In genomic region chr1:171841050-171841910, GRCh38 we compare ENCODE assay signal across 9 cellular contexts. TPM values are rescaled to one million over a fixed set of nuclear protein-coding genes. Genes with fewer than 3 reads are reported as not detected.
DNase-seq lines count a peak whose midpoint lies in the region; ATAC-seq, FAIRE-seq and TF ChIP-seq lines count a peak whose summit lies in the region.
"Had no signal": no experiment of that assay in that cellular context is flagged by ENCODE, and none has a peak within 500 bp of the region (broad histone marks: within the 10 kb centered on the region; RNA-seq: fewer than 3 reads in every experiment).

Gene DNM3, plus strand, starts transcription at chr1:171841498. Its CDS starts 159 bp downstream, at chr1:171841657.

- no peak within 1 kb of the TSS for H3K56ac ChIP-seq in IMR-90 (ENCODE audit: extremely low read depth, insufficient read depth, low read length)

- peak within 1 kb of the TSS; percentile 62; the same call in 1 of the 2 replicates for H3K14ac ChIP-seq in IMR-90 (replicated peaks; ENCODE audit: low read depth, low read length)

- no peak for TF ChIP-seq RAD21 in IMR-90 (IDR thresholded peaks at IDR 0.05; ENCODE audit: low read length)

- peaks cover 9% of the 10 kb centered on the region for H3K27me3 ChIP-seq in IMR-90 (ENCODE audit: control insufficient read depth, insufficient read depth, low read length)
- H3K27me3 ChIP-seq in subcutaneous abdominal adipose tissue (ENCODE audit: control insufficient read depth in 5 of 5, insufficient read depth in 4 of 5, low read length in 5 of 5) = peaks cover 0 to 5% (median 3%) of the 10 kb centered on the region in 5 donors

- POLR2A ChIA-PET in IMR-90 (lab: Charles Lee; ENCODE audit: unreplicated experiment) = interaction anchor here (0.6 kb wide), 1 partner anchor 52 kb away, joined by 4 read pairs; no protein-coding TSS in a partner anchor

- H2BK120ac ChIP-seq in IMR-90 (ENCODE audit: low read depth, low read length) = peak within 1 kb of the TSS; percentile 20

- 0 out of 2 replicates have a peak, but pooled peaks cover 2% of the 10 kb centered on the region for H3K9me3 ChIP-seq in IMR-90 (ENCODE audit: control insufficient read depth, insufficient read depth, low read length)
- peaks cover 0 to 18% (median 8%) of the 10 kb centered on the region in 5 donors for H3K9me3 ChIP-seq in subcutaneous abdominal adipose tissue (ENCODE audit: control insufficient read depth in 5 of 5, low read length in 5 of 5)

- FAIRE-seq in D721Med (lab: Jason Lieb, UNC) = no peak
- FAIRE-seq: islet of Langerhans had no signal

- H3K23ac ChIP-seq in IMR-90 (ENCODE audit: low read depth, low read length) = peak within 1 kb of the TSS; percentile 74

- CTCF ChIA-PET in IMR-90 (lab: Yijun Ruan, JAX) = interaction anchor here (0.6 to 1.3 kb wide), 2 partner anchors 43 to 145 kb away, joined by 3 read pairs; no protein-coding TSS in a partner anchor

- peak within 1 kb of the TSS; percentile 22 for H2AK9ac ChIP-seq in IMR-90 (replicated peaks; ENCODE audit: low read depth, low read length, poor library complexity)

- H2BK20ac ChIP-seq in IMR-90 (ENCODE audit: low read depth, low read length) = no peak within 1 kb of the TSS

- no peak within 1 kb of the TSS; the same call in 1 of the 2 replicates for H4K5ac ChIP-seq in IMR-90 (ENCODE audit: low read depth, low read length)

- H3K9me1 ChIP-seq in IMR-90 (ENCODE audit: insufficient read depth, low read length) = no peaks in the 10 kb centered on the region

- peak within 1 kb of the TSS; percentile 42 for H3K27ac ChIP-seq in IMR-90 (ENCODE audit: insufficient read depth, low read length)
- no peak within 1 kb of the TSS for H3K27ac ChIP-seq in subcutaneous abdominal adipose tissue (ENCODE audit: low read depth, low read length)

- no peak within 1 kb of the TSS for H2AK5ac ChIP-seq in IMR-90 (ENCODE audit: low read depth, low read length)

- H3K18ac ChIP-seq in IMR-90 (ENCODE audit: low read depth, low read length) = no peak within 1 kb of the TSS

- peak within 1 kb of the TSS; percentile 41; the same call in 1 of the 3 replicates for H2BK15ac ChIP-seq in IMR-90 (ENCODE audit: low read depth, low read length)

- ATAC-seq in GM21528 (IDR thresholded peaks at IDR 0.05; ENCODE audit: low FRiP score, unreplicated experiment) (peak; percentile 93), IMR-90 (ENCODE audit: low read depth) (peak; percentile 99)

- H4K20me1 ChIP-seq in IMR-90 (ENCODE audit: insufficient read depth, low read length) = no peaks in the 10 kb centered on the region

- TF ChIP-seq CTCF in D721Med (IDR thresholded peaks at IDR 0.05; ENCODE audit: insufficient read depth, missing control alignments) = no peak
- TF ChIP-seq CTCF in IMR-90 (conservative IDR thresholded peaks at IDR 0.05; ENCODE audit: low read depth, low read length) = no peak

- H3K4me1 ChIP-seq in IMR-90 (ENCODE audit: control insufficient read depth, insufficient read depth, low read length) (no peaks in the 10 kb centered on the region; the same call in 1 of the 2 replicates), subcutaneous abdominal adipose tissue (ENCODE audit: control insufficient read depth in 5 of 5, insufficient read depth in 5 of 5, low read length in 5 of 5) (peaks cover 0 to 21% (median 18%) of the 10 kb centered on the region in 5 donors)

- H3K36me3 ChIP-seq in IMR-90 (ENCODE audit: control insufficient read depth, insufficient read depth, low read length) (no peaks in the 10 kb centered on the region), subcutaneous abdominal adipose tissue (ENCODE audit: control insufficient read depth in 5 of 5, insufficient read depth in 5 of 5, low read length in 5 of 5) (peaks cover 0 to 2% (median 0%) of the 10 kb centered on the region in 5 donors)

- no TSS peak for BruUV-seq in IMR-90 (replicated peaks; lab: Mats Ljungman, UMichigan)

- in situ Hi-C loops in IMR-90 (cut with MboI; ENCODE audit: low sequenced_read_pairs) = no loop called here

- H2AFZ ChIP-seq in IMR-90 (replicated peaks; ENCODE audit: low read length, poor library complexity) = peak within 1 kb of the TSS; percentile 95

- WGBS in IMR-90 (ENCODE audit: extremely low coverage in 2 of 2, insufficient read length in 1 of 2), 2 experiments = 2% methylated on average over 55 of the region's 85 CpGs; no CpG with 5 or more reads in 1 of the 2 experiments

- H4K8ac ChIP-seq in IMR-90 (ENCODE audit: low read depth in 2 of 2, low read length in 2 of 2) = peak within 1 kb of the TSS; percentile 51 to 59; a peak in 3 of 4 replicates

- DNase-seq in D721Med (ENCODE audit: insufficient read length, low spot score) (peak; percentile 93), IMR-90 (peak; percentile 67), SHP77 treated with DMSO at 0.1 percent for 48 hours (lab: John Stamatoyannopoulos, UW) (peak; percentile 50), globus pallidus (ENCODE audit: low spot score) (peak; percentile 92), nucleus accumbens (lab: John Stamatoyannopoulos, UW) (peak in 55 of 56 donors; percentile 30 to 97 (median 87))
- peak; percentile 74 for DNase-seq in activated naive CD4-positive, alpha-beta T cell treated with anti-CD3 and anti-CD28 coated beads, Interleukin-2, amount 50 U/mL, for 16 hours

- peak within 1 kb of the TSS; percentile 73 for H3K4me2 ChIP-seq in IMR-90 (ENCODE audit: low read depth, low read length)

- no peak within 1 kb of the TSS for H2BK5ac ChIP-seq in IMR-90 (ENCODE audit: low read depth, low read length, poor library complexity, severe bottlenecking)

- no peak within 1 kb of the TSS for H3K4ac ChIP-seq in IMR-90 (ENCODE audit: low read depth, low read length)

- intact Hi-C loops in IMR-90 (cut with micrococcal nuclease) = no loop called here

- no peaks in the 10 kb centered on the region for H3K79me1 ChIP-seq in IMR-90 (ENCODE audit: low read depth in 1 of 2, low read length in 2 of 2)

- dilution Hi-C loops in IMR-90 (cut with HindIII; ENCODE audit: low sequenced_read_pairs, unreplicated experiment) = no loop called here

- H3K4me3 ChIP-seq in IMR-90 (ENCODE audit: insufficient read depth, low read depth, low read length) (peak within 1 kb of the TSS; percentile 65), subcutaneous abdominal adipose tissue (ENCODE audit: low read depth in 1 of 5, low read length in 5 of 5) (peak within 1 kb of the TSS; percentile 74 to 91 (median 79))

- H4K91ac ChIP-seq in IMR-90 (ENCODE audit: insufficient read depth, low read depth, low read length) = no peak within 1 kb of the TSS

- TF ChIP-seq POLR2A in IMR-90 (IDR thresholded peaks at IDR 0.05; ENCODE audit: low read depth, low read length) = no peak

- peak within 1 kb of the TSS; percentile 47 for H3K9ac ChIP-seq in IMR-90 (ENCODE audit: low read depth, low read length)
- H3K9ac ChIP-seq in subcutaneous abdominal adipose tissue (ENCODE audit: low read length in 5 of 5) = peak within 1 kb of the TSS in 4 of 5 donors; percentile 21 to 86 (median 68)

TF ChIP-seq in IMR-90, 13 proteins besides CTCF, POLR2A, EP300 and RAD21:
- no peak for TF ChIP-seq BHLHE40 (IDR thresholded peaks at IDR 0.05; ENCODE audit: low read depth, low read length)
- TF ChIP-seq MXI1 (IDR thresholded peaks at IDR 0.05; ENCODE audit: borderline replicate concordance, low read depth, low read length) = 0 out of 2 replicates have a peak, but pooled peaks have one; percentile 16
- no peak for TF ChIP-seq CEBPB (IDR thresholded peaks at IDR 0.05; ENCODE audit: low read depth, low read length)
- TF ChIP-seq SMC3 (IDR thresholded peaks at IDR 0.05; ENCODE audit: low read depth, low read length) = no peak
TF ChIP-seq in IMR-90: peak in this region for 1.

RNA-seq across cellular contexts. Expression of gene DNM3, which starts in this region (rescaled TPM):
- 0.36 and 0.83 TPM in 2 replicates for total RNA-seq in IMR-90 (2012; rRNA removed)
- polyA plus RNA-seq in IMR-90 (2012; rRNA removed) = 0.36 TPM in 2 replicates
- polyA plus RNA-seq in IMR-90 (2012; cell fraction: cytosol; rRNA removed) = under 0.01 and 0.08 TPM in 2 replicates
- 0.22 and 0.24 TPM in 2 replicates for polyA plus RNA-seq in IMR-90 (2012; cell fraction: nucleus; rRNA removed; ENCODE audit: low replicate concordance)

Comparison
In these comparisons a context has a peak if more than half of its experiments do, and no peak if none do; other contexts are left out.
1. Peak in DNase-seq, ATAC-seq, H3K4me3 ChIP-seq, H3K27ac ChIP-seq, H3K9ac ChIP-seq and H3K4me2 ChIP-seq in IMR-90; RNA of the gene not detected or under 1 TPM.